Comparison of ENCODE assay signal across 26 cellular contexts in the genomic region with DNA sequence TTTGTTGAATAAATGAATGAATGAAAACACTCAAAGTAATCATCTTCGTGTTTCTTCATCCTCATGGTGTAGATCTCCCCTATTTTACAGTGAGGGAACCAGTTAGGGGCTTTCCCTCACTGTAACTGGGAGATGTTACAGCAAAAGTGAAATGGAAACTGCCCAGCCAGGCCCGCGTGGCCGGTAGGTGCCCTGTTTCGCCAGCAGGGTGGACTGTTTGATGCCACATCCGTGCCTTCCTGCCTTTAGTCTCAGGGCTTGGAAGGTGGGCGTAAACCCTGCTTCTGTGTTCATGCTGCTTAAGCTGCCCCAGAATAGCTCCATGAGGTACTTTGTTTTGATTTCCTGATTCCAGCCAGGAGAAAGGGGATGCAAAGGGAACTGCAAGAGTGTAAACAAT.
DNase-seq lines count a peak whose midpoint lies in the region; FAIRE-seq and TF ChIP-seq lines count a peak whose summit lies in the region.
"Had no signal": no experiment of that assay in that cellular context is flagged by ENCODE, and none has a peak within 500 bp of the region (broad histone marks: within the 10 kb centered on the region; RNA-seq: fewer than 3 reads in every experiment).

No MANE protein-coding gene starts in this region.

- no peaks in the 10 kb centered on the region for H3K9me2 ChIP-seq in MM.1S (replicated peaks; ENCODE audit: insufficient read depth, low read length)

- H3F3A ChIP-seq in MM.1S (ENCODE audit: insufficient read depth, low read length): no peaks in the 10 kb centered on the region
- no peaks in the 10 kb centered on the region for H3F3A ChIP-seq in neural progenitor cell (ENCODE audit: low read depth)

- H3K4me3 Mint-ChIP-seq in neural progenitor cell (no peak overlapping the region), osteocyte (ENCODE audit: unreplicated experiment) (no peak overlapping the region)
- H3K4me3 Mint-ChIP-seq: activated B cell treated with CpG ODN at 0.5 μM for 24 hours; B cell; mesothelial cell of epicardium; naive thymus-derived CD8-positive, alpha-beta T cell; T-helper 17 cell had no signal

- H3K79me2 ChIP-seq in MM.1S (ENCODE audit: low read length) (no peaks in the 10 kb centered on the region), neural progenitor cell (ENCODE audit: low read depth) (no peaks in the 10 kb centered on the region)

- no peak for FAIRE-seq in kidney (lab: Jason Lieb, UNC)
- FAIRE-seq: A204.1, H54 had no signal

- intact Hi-C loops in ascending aorta (cut with DNase I) (no loop called here), kidney (cut with DNase I) (no loop called here)

- no peaks in the 10 kb centered on the region for H3K9me3 ChIP-seq in MM.1S (replicated peaks; ENCODE audit: insufficient read depth, low read length)
- no peaks in the 10 kb centered on the region for H3K9me3 ChIP-seq in ascending aorta
- no peaks in the 10 kb centered on the region for H3K9me3 ChIP-seq in neural progenitor cell (ENCODE audit: low read depth)
- H3K9me3 ChIP-seq in kidney (ENCODE audit: control insufficient read depth in 1 of 2, low read length in 2 of 2): no peaks in the 10 kb centered on the region
- H3K9me3 ChIP-seq: Caco-2, heart left ventricle, ovary, SJCRH30, stomach, transverse colon had no signal

- H3K27ac Mint-ChIP-seq in neural progenitor cell (no peak overlapping the region), osteocyte (ENCODE audit: unreplicated experiment) (no peak overlapping the region)
- H3K27ac Mint-ChIP-seq: activated B cell treated with CpG ODN at 0.5 μM for 24 hours, B cell, mesothelial cell of epicardium, T-helper 17 cell had no signal

- H3K4me2 ChIP-seq in MM.1S (ENCODE audit: low read depth, low read length): no peak overlapping the region
- H3K4me2 ChIP-seq in neural progenitor cell: no peak overlapping the region

- H3K9me3 Mint-ChIP-seq in neural progenitor cell (no peaks in the 10 kb centered on the region), osteocyte (ENCODE audit: unreplicated experiment) (no peaks in the 10 kb centered on the region)
- H3K9me3 Mint-ChIP-seq: activated B cell treated with CpG ODN at 0.5 μM for 24 hours; mesothelial cell of epicardium; naive thymus-derived CD8-positive, alpha-beta T cell had no signal

- H3K27me3 Mint-ChIP-seq in neural progenitor cell (ENCODE audit: insufficient read depth, low read depth) (peaks cover 8% of the 10 kb centered on the region), osteocyte (ENCODE audit: unreplicated experiment) (no peaks in the 10 kb centered on the region)

- H3K36me3 Mint-ChIP-seq in neural progenitor cell (no peaks in the 10 kb centered on the region), osteocyte (ENCODE audit: unreplicated experiment) (no peaks in the 10 kb centered on the region)
- H3K36me3 Mint-ChIP-seq: mesothelial cell of epicardium; naive thymus-derived CD8-positive, alpha-beta T cell had no signal

- H3K4me1 ChIP-seq in MM.1S (ENCODE audit: low read length): no peaks in the 10 kb centered on the region
- no peaks in the 10 kb centered on the region for H3K4me1 ChIP-seq in ascending aorta
- H3K4me1 ChIP-seq in neural progenitor cell: peaks cover 6% of the 10 kb centered on the region
- H3K4me1 ChIP-seq in kidney (ENCODE audit: control insufficient read depth in 1 of 2, insufficient read depth in 1 of 2, low read depth in 1 of 2, low read length in 2 of 2): no peaks in the 10 kb centered on the region
- H3K4me1 ChIP-seq: Caco-2, heart left ventricle, stomach, transverse colon had no signal

- no peak overlapping the region for H3K4me3 ChIP-seq in MM.1S (ENCODE audit: low read length)
- no peak overlapping the region for H3K4me3 ChIP-seq in ascending aorta
- H3K4me3 ChIP-seq in neural progenitor cell: no peak overlapping the region
- H3K4me3 ChIP-seq in kidney (ENCODE audit: low read length in 2 of 2): no peak overlapping the region
- H3K4me3 ChIP-seq: heart left ventricle, ovary, SJCRH30, stomach, transverse colon had no signal

- peak; percentile 44 for TF ChIP-seq CTCF in MM.1S (IDR thresholded peaks at IDR 0.05; ENCODE audit: low read length)
- peak in 2 of 3 experiments; percentile 7 to 36 for TF ChIP-seq CTCF in ascending aorta (IDR thresholded peaks at IDR 0.05)
- peak; percentile 36 for TF ChIP-seq CTCF in neural progenitor cell (IDR thresholded peaks at IDR 0.05)
- TF ChIP-seq CTCF in osteocyte (IDR thresholded peaks at IDR 0.05): no peak
- no peak for TF ChIP-seq CTCF in kidney (IDR thresholded peaks at IDR 0.05; ENCODE audit: borderline replicate concordance, extremely low read depth, insufficient read depth)

- no peak overlapping the region for H3K27ac ChIP-seq in MM.1S (ENCODE audit: low read length)
- no peak overlapping the region for H3K27ac ChIP-seq in ascending aorta
- H3K27ac ChIP-seq in neural progenitor cell: no peak overlapping the region
- H3K27ac ChIP-seq in kidney (ENCODE audit: low read depth in 2 of 2, low read length in 2 of 2): no peak overlapping the region
- H3K27ac ChIP-seq: heart left ventricle, ovary, SJCRH30, stomach, transverse colon had no signal

- H3K36me3 ChIP-seq in MM.1S (replicated peaks; ENCODE audit: insufficient read depth, low read length) (no peaks in the 10 kb centered on the region), ascending aorta (no peaks in the 10 kb centered on the region), neural progenitor cell (no peaks in the 10 kb centered on the region), kidney (ENCODE audit: control insufficient read depth in 1 of 2, insufficient read depth in 2 of 2, low read length in 2 of 2) (no peaks in the 10 kb centered on the region)
- H3K36me3 ChIP-seq: heart left ventricle, ovary, SJCRH30, stomach, transverse colon had no signal

- H4K20me1 ChIP-seq in MM.1S (ENCODE audit: insufficient read depth, low read length) (no peaks in the 10 kb centered on the region), neural progenitor cell (ENCODE audit: low read depth) (no peaks in the 10 kb centered on the region)

- H3K9ac ChIP-seq in MM.1S (ENCODE audit: low read length) (no peak overlapping the region), neural progenitor cell (no peak overlapping the region), kidney (ENCODE audit: low read length in 2 of 2) (no peak overlapping the region)

- DNase-seq in NCI-H345 (lab: John Stamatoyannopoulos, UW) (peak; percentile 12), NCI-H345 treated with DMSO at 0.1 percent for 48 hours (lab: John Stamatoyannopoulos, UW; ENCODE audit: unreplicated experiment) (no peak), MM.1S (peak; percentile 39), ascending aorta (ENCODE audit: low spot score in 2 of 2) (no peak), neural progenitor cell (ENCODE audit: low spot score) (peak; percentile 41), osteocyte (ENCODE audit: extremely low spot score, unreplicated experiment) (no peak), NCI-H146 (lab: John Stamatoyannopoulos, UW) (no peak), kidney (no peak)
- DNase-seq: activated B cell treated with CpG ODN at 0.5 μM for 24 hours; activated CD4-positive, alpha-beta T cell treated with anti-CD3 and anti-CD28 coated beads, Interleukin-2, amount 50 U/mL, for 4 hours; activated gamma-delta T cell treated with Interleukin-2 at 50 U/mL for 16 hours; Caco-2; cortex of kidney; heart left ventricle; left colon; ovary; right cardiac atrium; SJCRH30; stomach; T-helper 17 cell; transverse colon had no signal

- H3K27me3 ChIP-seq in MM.1S (replicated peaks; ENCODE audit: insufficient read depth, low read length) (no peaks in the 10 kb centered on the region), ascending aorta (no peaks in the 10 kb centered on the region), neural progenitor cell (no peaks in the 10 kb centered on the region)
- H3K27me3 ChIP-seq: heart left ventricle, ovary, SJCRH30 had no signal

- no peak overlapping the region for H2AFZ ChIP-seq in MM.1S (ENCODE audit: low read length)
- no peak overlapping the region for H2AFZ ChIP-seq in neural progenitor cell (replicated peaks)

- H3K4me1 Mint-ChIP-seq in neural progenitor cell: peaks cover 15% of the 10 kb centered on the region
- peaks cover 7% of the 10 kb centered on the region for H3K4me1 Mint-ChIP-seq in osteocyte (ENCODE audit: unreplicated experiment)
- H3K4me1 Mint-ChIP-seq: activated B cell treated with CpG ODN at 0.5 μM for 24 hours, B cell had no signal

Comparison
In these comparisons a context has a peak if more than half of its experiments do, and no peak if none do; other contexts are left out.
1. DNase-seq: peak in NCI-H345 (single experiment), MM.1S (single experiment) and neural progenitor cell (single experiment); none in NCI-H345 treated with DMSO at 0.1 percent for 48 hours (single experiment), ascending aorta (0 of 2), osteocyte (single experiment), NCI-H146 (single experiment) and kidney (single experiment).
2. CTCF ChIP-seq: peak in MM.1S (single experiment), ascending aorta (2 of 3) and neural progenitor cell (single experiment); none in osteocyte (single experiment) and kidney (single experiment).